ENCODE assay signal across 1 cellular context in genomic region chr9:13175732-13176131, GRCh38.
TF ChIP-seq lines count a peak whose summit lies in the region.

No MANE protein-coding gene starts in this region.

TF ChIP-seq in HepG2, 621 proteins besides CTCF, POLR2A, EP300 and RAD21 (continued from another document and continues in another):
- TF ChIP-seq PRDM4 (CRISPR knock-in tag; IDR thresholded peaks at IDR 0.05; ENCODE audit: borderline replicate concordance): no peak
- no peak for TF ChIP-seq TBP (CRISPR knock-in tag; IDR thresholded peaks at IDR 0.05)
- no peak for TF ChIP-seq ZNF18 (CRISPR knock-in tag; IDR thresholded peaks at IDR 0.05; ENCODE audit: insufficient replicate concordance)
- TF ChIP-seq ZBTB34 (CRISPR knock-in tag; IDR thresholded peaks at IDR 0.05): no peak
- TF ChIP-seq FOXP1 (IDR thresholded peaks at IDR 0.05): no peak
- peak; percentile 37; the same call in 1 of the 2 replicates for TF ChIP-seq FOXP1 (CRISPR knock-in tag; IDR thresholded peaks at IDR 0.05)
- TF ChIP-seq U2AF1 (optimal IDR thresholded peaks at IDR 0.05; ENCODE audit: low read depth, low read length): no peak
- TF ChIP-seq FOXJ3 (CRISPR knock-in tag; IDR thresholded peaks at IDR 0.05; ENCODE audit: borderline replicate concordance): no peak
- no peak for TF ChIP-seq MXD4 (CRISPR knock-in tag; IDR thresholded peaks at IDR 0.05)
- TF ChIP-seq USF2 (IDR thresholded peaks at IDR 0.05; ENCODE audit: low read depth, low read length): no peak
- no peak; the same call in 1 of the 2 replicates for TF ChIP-seq USF2 (CRISPR knock-in tag; IDR thresholded peaks at IDR 0.05; ENCODE audit: borderline replicate concordance)
- TF ChIP-seq KLF6 (CRISPR knock-in tag; IDR thresholded peaks at IDR 0.05): no peak
- TF ChIP-seq CHCHD3 (CRISPR knock-in tag; IDR thresholded peaks at IDR 0.05): no peak
- peak; percentile 63 for TF ChIP-seq ARID5B (CRISPR knock-in tag; IDR thresholded peaks at IDR 0.05)
- TF ChIP-seq ZSCAN12 (CRISPR knock-in tag; IDR thresholded peaks at IDR 0.05): no peak
- TF ChIP-seq PHF21A (CRISPR knock-in tag; IDR thresholded peaks at IDR 0.05): no peak
- peak; percentile 13; the same call in 1 of the 2 replicates for TF ChIP-seq SOX5 (CRISPR knock-in tag; IDR thresholded peaks at IDR 0.05; ENCODE audit: borderline replicate concordance)
- no peak for TF ChIP-seq ZNF510 (CRISPR knock-in tag; IDR thresholded peaks at IDR 0.05; ENCODE audit: low read depth)
- no peak for TF ChIP-seq ZNF691 (CRISPR knock-in tag; IDR thresholded peaks at IDR 0.05; ENCODE audit: borderline replicate concordance, low read depth)
- TF ChIP-seq SOX6 (IDR thresholded peaks at IDR 0.05): no peak
- peak; percentile 43; the same call in 1 of the 2 replicates for TF ChIP-seq SOX6 (CRISPR knock-in tag; IDR thresholded peaks at IDR 0.05)
- no peak for TF ChIP-seq ARNT (IDR thresholded peaks at IDR 0.05)
- no peak for TF ChIP-seq GTF2F1 (IDR thresholded peaks at IDR 0.05; ENCODE audit: low read length)
- no peak for TF ChIP-seq ZMAT5 (CRISPR knock-in tag; IDR thresholded peaks at IDR 0.05; ENCODE audit: borderline replicate concordance, low read depth)
- no peak for TF ChIP-seq HOXA3 (CRISPR knock-in tag; IDR thresholded peaks at IDR 0.05)
- no peak for TF ChIP-seq ZBTB4 (CRISPR knock-in tag; IDR thresholded peaks at IDR 0.05; ENCODE audit: borderline replicate concordance)
- peak; percentile 80 for TF ChIP-seq MIXL1 (CRISPR knock-in tag; IDR thresholded peaks at IDR 0.05)
- TF ChIP-seq CBX5 (CRISPR knock-in tag; IDR thresholded peaks at IDR 0.05; ENCODE audit: borderline replicate concordance): no peak
- TF ChIP-seq THAP8 (CRISPR knock-in tag; IDR thresholded peaks at IDR 0.05; ENCODE audit: borderline replicate concordance): no peak
- TF ChIP-seq ZNF609 (CRISPR knock-in tag; IDR thresholded peaks at IDR 0.05; ENCODE audit: borderline replicate concordance): no peak
- 0 out of 2 replicates have a peak, but pooled peaks have one; percentile 25 for TF ChIP-seq HDAC2 (CRISPR knock-in tag; IDR thresholded peaks at IDR 0.05)
- TF ChIP-seq ZNF570 (CRISPR knock-in tag; IDR thresholded peaks at IDR 0.05; ENCODE audit: borderline replicate concordance): no peak
- TF ChIP-seq NFYC (CRISPR knock-in tag; IDR thresholded peaks at IDR 0.05): no peak
- TF ChIP-seq ARHGAP35 (CRISPR knock-in tag; IDR thresholded peaks at IDR 0.05; ENCODE audit: borderline replicate concordance): no peak
- no peak for TF ChIP-seq MYPOP (CRISPR knock-in tag; IDR thresholded peaks at IDR 0.05)
- TF ChIP-seq ZSCAN25 (CRISPR knock-in tag; IDR thresholded peaks at IDR 0.05): no peak
